Comparison of ENCODE assay signal across 1 cellular context in genomic region chr5:34578962-34579361, GRCh38.
TF ChIP-seq lines count a peak whose summit lies in the region.

No MANE protein-coding gene starts in this region.

TF ChIP-seq in IMR-90, 13 proteins besides CTCF, POLR2A, EP300 and RAD21 (continued from another document):
- TF ChIP-seq RCOR1 (IDR thresholded peaks at IDR 0.05; ENCODE audit: insufficient replicate concordance, low read length) (no peak), ELK1 (IDR thresholded peaks at IDR 0.05; ENCODE audit: borderline replicate concordance, low read depth, low read length) (no peak)
